23 cellular contexts compared by ENCODE assay signal in genomic region chr21:42475526-42476492, GRCh38. TPM values are rescaled to one million over a fixed set of nuclear protein-coding genes. Genes with fewer than 3 reads are reported as not detected.
DNase-seq lines count a peak whose midpoint lies in the region; ATAC-seq, FAIRE-seq and TF ChIP-seq lines count a peak whose summit lies in the region.
"Had no signal": no experiment of that assay in that cellular context is flagged by ENCODE, and none has a peak within 500 bp of the region (broad histone marks: within the 10 kb centered on the region; RNA-seq: fewer than 3 reads in every experiment).

No MANE protein-coding gene starts in this region.

- H3K4me3 ChIP-seq in OCI-LY3 (ENCODE audit: low read length) = no peak overlapping the region
- no peak overlapping the region for H3K4me3 ChIP-seq in GM12878
- H3K4me3 ChIP-seq: GM23248 had no signal

- H3K9me3 ChIP-seq in OCI-LY3 (ENCODE audit: insufficient read depth, low read length) = no peaks in the 10 kb centered on the region
- no peaks in the 10 kb centered on the region; the same call in 2 of the 3 replicates for H3K9me3 ChIP-seq in GM12878 (replicated peaks; ENCODE audit: control insufficient read depth, insufficient read depth, low read length)

- no peak for DNase-seq in GM12878 (ENCODE audit: low read depth, low spot score)
- peak; percentile 10 to 24 for DNase-seq in left colon
- DNase-seq in stimulated activated effector memory CD8-positive, alpha-beta T cell treated with anti-CD3 and anti-CD28 coated beads, Interleukin-12 subunit alpha, Interleukin-12 subunit beta, amount 100 ng/mL, for 72 hours (ENCODE audit: low spot score in 2 of 2) = no peak
- DNase-seq in OCI-M2 (lab: John Stamatoyannopoulos, UW; ENCODE audit: unreplicated experiment) = no peak
- no peak for DNase-seq in NOMO-1 treated with DMSO at 0.1 percent for 48 hours (lab: John Stamatoyannopoulos, UW; ENCODE audit: unreplicated experiment)
- DNase-seq: AML-193, DND-41, GM23248, Kasumi-1, MM.1S, NCI-H1105, NCI-H2081, NCI-H2171 treated with DMSO at 0.1 percent for 48 hours, NCI-H446, NCI-H69, RPMI8226, SIG-M5 had no signal

- H3K9ac ChIP-seq in OCI-LY3 (ENCODE audit: low read length) = no peak overlapping the region; the same call in 1 of the 2 replicates
- no peak overlapping the region; the same call in 1 of the 2 replicates for H3K9ac ChIP-seq in GM12878 (ENCODE audit: control insufficient read depth, insufficient read depth, low read length)
- H3K9ac ChIP-seq: GM23248 had no signal

- TF ChIP-seq POLR2A in GM12878 (IDR thresholded peaks at IDR 0.05; ENCODE audit: low read depth, low read length) = no peak

- H3K27ac ChIP-seq in OCI-LY3 (ENCODE audit: low read length) (no peak overlapping the region), GM12878 (ENCODE audit: control insufficient read depth, insufficient read depth) (no peak overlapping the region)
- H3K27ac ChIP-seq: GM23248 had no signal

- no peak overlapping the region for H3K4me3 Mint-ChIP-seq in stimulated activated effector memory CD8-positive, alpha-beta T cell treated with anti-CD3 and anti-CD28 coated beads, Interleukin-12 subunit alpha, Interleukin-12 subunit beta, amount 100 ng/mL, for 72 hours
- H3K4me3 Mint-ChIP-seq: CD14-positive monocyte had no signal

- WGBS in GM12878 (ENCODE audit: insufficient coverage, insufficient replicate concordance, low lambda C conversion rate, missing lambda C conversion rate) = 36% methylated on average over 22 of the region's 22 CpGs

- no peak for TF ChIP-seq RAD21 in GM12878 (IDR thresholded peaks at IDR 0.05; ENCODE audit: insufficient read depth, low read depth, low read length)

- H3K79me2 ChIP-seq in OCI-LY3 (ENCODE audit: low read length) (no peaks in the 10 kb centered on the region), GM12878 (ENCODE audit: control insufficient read depth, insufficient read depth, low read length) (no peaks in the 10 kb centered on the region)

- H3K4me1 ChIP-seq in OCI-LY3 (ENCODE audit: low read length) = peaks cover 85% of the 10 kb centered on the region
- H3K4me1 ChIP-seq in GM12878 (ENCODE audit: control insufficient read depth, insufficient read depth, low read length) = peaks cover 48% of the 10 kb centered on the region

- H3K27me3 ChIP-seq in OCI-LY3 (ENCODE audit: low read depth, low read length) (0 out of 2 replicates have a peak, but pooled peaks cover 4% of the 10 kb centered on the region), GM12878 (replicated peaks in 1 of 2; ENCODE audit: control insufficient read depth in 2 of 2, insufficient read depth in 2 of 2, low read length in 1 of 2) (no peaks in the 10 kb centered on the region)

- BruUV-seq in GM12878 (replicated peaks; lab: Mats Ljungman, UMichigan) = no TSS peak

- no peak for FAIRE-seq in GM12878 (lab: Jason Lieb, UNC)

- H2AFZ ChIP-seq in OCI-LY3 (ENCODE audit: low read depth, low read length) (no peak overlapping the region), GM12878 (ENCODE audit: control insufficient read depth, low read depth, low read length) (no peak overlapping the region)
- H2AFZ ChIP-seq: GM23248 had no signal

- no peak for TF ChIP-seq EP300 in GM12878 (IDR thresholded peaks at IDR 0.05; ENCODE audit: borderline replicate concordance in 1 of 2, control insufficient read depth in 1 of 2, low read depth in 2 of 2, low read length in 2 of 2)

- RAD21 ChIA-PET in GM12878 (lab: Charles Lee; ENCODE audit: unreplicated experiment) = interaction anchor here (0.5 to 7.1 kb wide), 12 partner anchors 8 to 832 kb away, joined by 3 to 58 read pairs (median 4); partner anchors contain the start of gene SLC37A1

- no peak for TF ChIP-seq CTCF in OCI-LY3 (IDR thresholded peaks at IDR 0.05; ENCODE audit: low read depth, low read length)
- TF ChIP-seq CTCF in GM12878 (IDR thresholded peaks at IDR 0.05 in 2 of 3, conservative IDR thresholded peaks at IDR 0.05 in 1 of 3; ENCODE audit: control insufficient read depth in 2 of 3, extremely low read depth in 1 of 3, insufficient read depth in 1 of 3, low read depth in 3 of 3, low read length in 3 of 3) = no peak

- POLR2A ChIA-PET in GM12878 (lab: Charles Lee) = interaction anchor here (0.6 kb wide), 1 partner anchor 512 kb away, joined by 3 read pairs; no protein-coding TSS in a partner anchor

- ATAC-seq in GM12878 (peak; percentile 11), left colon (no peak), GM21786 (IDR thresholded peaks at IDR 0.05; ENCODE audit: unreplicated experiment) (no peak), esophagus mucosa (no peak)
- ATAC-seq in stimulated activated effector memory CD8-positive, alpha-beta T cell treated with anti-CD3 and anti-CD28 coated beads, Interleukin-12 subunit alpha, Interleukin-12 subunit beta, amount 100 ng/mL, for 72 hours = peak; percentile 9
- ATAC-seq: HCT116, SK-N-SH treated with all-trans-retinoic acid at 6 μM for 48 hours had no signal

- no peaks in the 10 kb centered on the region for H3K36me3 Mint-ChIP-seq in stimulated activated effector memory CD8-positive, alpha-beta T cell treated with anti-CD3 and anti-CD28 coated beads, Interleukin-12 subunit alpha, Interleukin-12 subunit beta, amount 100 ng/mL, for 72 hours
- H3K36me3 Mint-ChIP-seq: CD14-positive monocyte had no signal

- peaks cover 8% of the 10 kb centered on the region for H3K4me1 Mint-ChIP-seq in stimulated activated effector memory CD8-positive, alpha-beta T cell treated with anti-CD3 and anti-CD28 coated beads, Interleukin-12 subunit alpha, Interleukin-12 subunit beta, amount 100 ng/mL, for 72 hours
- H3K4me1 Mint-ChIP-seq: CD14-positive monocyte had no signal

- no peaks in the 10 kb centered on the region for H3K36me3 ChIP-seq in OCI-LY3 (replicated peaks; ENCODE audit: low read depth, low read length)
- no peaks in the 10 kb centered on the region for H3K36me3 ChIP-seq in GM12878 (ENCODE audit: control insufficient read depth in 2 of 2, insufficient read depth in 2 of 2, low read length in 1 of 2)

- SMC1A ChIA-PET in GM12878 (lab: Charles Lee; ENCODE audit: uncharacterized antibody, unreplicated experiment) = interaction anchor here (0.8 to 5.2 kb wide), 8 partner anchors 8 to 60 kb away, joined by 3 to 57 read pairs (median 6); no protein-coding TSS in a partner anchor

- H3K27ac Mint-ChIP-seq in stimulated activated effector memory CD8-positive, alpha-beta T cell treated with anti-CD3 and anti-CD28 coated beads, Interleukin-12 subunit alpha, Interleukin-12 subunit beta, amount 100 ng/mL, for 72 hours = no peak overlapping the region

- in situ Hi-C loops in GM12878 (cut with MboI) = no loop called here

- H3K4me2 ChIP-seq in OCI-LY3 (ENCODE audit: low read length) = peak overlapping the region; percentile 83
- H3K4me2 ChIP-seq in GM12878 (ENCODE audit: control insufficient read depth, insufficient read depth) = peak overlapping the region; percentile 45; the same call in 1 of the 2 replicates

- CTCF ChIA-PET in GM12878 (lab: Yijun Ruan, JAX) = interaction anchor here (0.7 to 6.4 kb wide), 5 partner anchors 11 to 60 kb away, joined by 3 to 71 read pairs (median 5); no protein-coding TSS in a partner anchor

- intact Hi-C loops in GM12878 (cut with micrococcal nuclease; ENCODE audit: unreplicated experiment) (no loop called here), left colon (cut with DNase I, micrococcal nuclease) (no loop called here)

- H3K9me3 Mint-ChIP-seq in stimulated activated effector memory CD8-positive, alpha-beta T cell treated with anti-CD3 and anti-CD28 coated beads, Interleukin-12 subunit alpha, Interleukin-12 subunit beta, amount 100 ng/mL, for 72 hours = no peaks in the 10 kb centered on the region

- no peaks in the 10 kb centered on the region for H4K20me1 ChIP-seq in OCI-LY3 (ENCODE audit: insufficient read depth, low read length)
- no peaks in the 10 kb centered on the region for H4K20me1 ChIP-seq in GM12878 (ENCODE audit: control insufficient read depth, insufficient read depth)

RNA-seq across cellular contexts. Expression of gene RSPH1, which starts 20.2 kb away (rescaled TPM):
- 0.56 and 0.78 TPM in 2 replicates for total RNA-seq in GM12878 (2013; cell fraction: nucleolus; rRNA removed)
- total RNA-seq in GM12878 (2014; rRNA removed) (0.11 and 0.33 TPM in 2 replicates), GM12878 (2014; rRNA removed; fragmentation: Illumina TruSeq; extraction: Trizol) (0.27 and 0.37 TPM in 2 replicates), GM12878 (2021) (0.27 and 0.28 TPM in 2 replicates), left colon (1 to 10 TPM; 3.3 to 7.4 TPM), esophagus mucosa (0.24 TPM)
- 0.94 TPM for polyA plus RNA-seq in GM12878 (2011; ENCODE audit: low read depth)
- polyA plus RNA-seq in GM12878 (2011; rRNA removed) (0.38 and 0.59 TPM in 2 replicates), GM12878 (2014; fragmentation: Illumina TruSeq; extraction: Trizol) (0.37 and 0.67 TPM in 2 replicates), GM12878 (2014; fragmentation: Nextera tagmentation; extraction: Ambion mirVana) (under 1 TPM; 0.37 to 0.38 TPM), GM12878 (2014; rRNA removed) (0.19 and 0.81 TPM in 2 replicates), GM12878 (2016; fragmentation: Nextera tagmentation; extraction: Ambion mirVana) (1 to 10 TPM; 1.2 to 1.4 TPM)
- 0.10 and 0.21 TPM in 2 replicates for polyA plus RNA-seq in GM12878 (2011; cell fraction: cytosol; rRNA removed)
- 0.16 and 0.22 TPM in 2 replicates for polyA plus RNA-seq in GM12878 (2011; cell fraction: nucleus; rRNA removed)
- 0.79 and 1.1 TPM in 2 replicates for polyA plus RNA-seq in GM12878 (2012)
- polyA minus RNA-seq in GM12878 (2011; rRNA and poly(A)+ RNA removed) = 0.88 TPM in 1 of 2 replicates, not detected in the other
- polyA minus RNA-seq in GM12878 (2011; cell fraction: cytosol; rRNA and poly(A)+ RNA removed) = not detected in 2 replicates
- polyA minus RNA-seq in GM12878 (2011; cell fraction: nucleus; rRNA and poly(A)+ RNA removed) = not detected in 2 replicates
- polyA plus RNA-seq: CD14-positive monocyte, GM23248 had no signal

RNA-seq across cellular contexts. Expression of gene SLC37A1, which starts 37.8 kb away (rescaled TPM):
- total RNA-seq in GM12878 (2013; cell fraction: nucleolus; rRNA removed) = 129 and 143 TPM in 2 replicates
- total RNA-seq in GM12878 (2014; rRNA removed) (33.0 and 35.5 TPM in 2 replicates), GM12878 (2014; rRNA removed; fragmentation: Illumina TruSeq; extraction: Trizol) (19.2 and 19.7 TPM in 2 replicates), GM12878 (2021) (30.7 and 34.8 TPM in 2 replicates), left colon (100 to 1,000 TPM in 1 of 2 donors, 10 to 100 TPM in 1; 63.5 to 171 TPM), esophagus mucosa (13.9 TPM)
- 6.2 TPM for polyA plus RNA-seq in GM12878 (2011; ENCODE audit: low read depth)
- polyA plus RNA-seq in GM12878 (2011; rRNA removed) (17.7 and 23.3 TPM in 2 replicates), GM12878 (2014; fragmentation: Illumina TruSeq; extraction: Trizol) (12.0 and 18.4 TPM in 2 replicates), GM12878 (2014; fragmentation: Nextera tagmentation; extraction: Ambion mirVana) (1 to 10 TPM; 1.1 to 2.4 TPM), GM12878 (2014; rRNA removed) (25.4 and 26.5 TPM in 2 replicates), GM12878 (2016; fragmentation: Nextera tagmentation; extraction: Ambion mirVana) (10 to 100 TPM; 28.0 to 32.0 TPM)
- 20.2 and 24.6 TPM in 2 replicates for polyA plus RNA-seq in GM12878 (2011; cell fraction: cytosol; rRNA removed)
- polyA plus RNA-seq in GM12878 (2011; cell fraction: nucleus; rRNA removed) = 75.0 and 82.4 TPM in 2 replicates
- polyA plus RNA-seq in GM12878 (2012) = 17.7 and 18.5 TPM in 2 replicates
- 22.6 and 32.2 TPM in 2 replicates for polyA minus RNA-seq in GM12878 (2011; rRNA and poly(A)+ RNA removed)
- polyA minus RNA-seq in GM12878 (2011; cell fraction: cytosol; rRNA and poly(A)+ RNA removed) = 8.6 and 12.4 TPM in 2 replicates
- polyA minus RNA-seq in GM12878 (2011; cell fraction: nucleus; rRNA and poly(A)+ RNA removed) = 43.9 and 56.5 TPM in 2 replicates
- total RNA-seq: GM23248 had no signal
- polyA plus RNA-seq: GM23248 had no signal

Comparison
In these comparisons a context has a peak if more than half of its experiments do, and no peak if none do; other contexts are left out.
1. ATAC-seq: peak in GM12878 (single experiment) and stimulated activated effector memory CD8-positive, alpha-beta T cell treated with anti-CD3 and anti-CD28 coated beads, Interleukin-12 subunit alpha, Interleukin-12 subunit beta, amount 100 ng/mL, for 72 hours (single experiment); none in left colon (single experiment), GM21786 (single experiment) and esophagus mucosa (single experiment).
2. DNase-seq: peak in left colon (2 of 2); none in GM12878 (single experiment), stimulated activated effector memory CD8-positive, alpha-beta T cell treated with anti-CD3 and anti-CD28 coated beads, Interleukin-12 subunit alpha, Interleukin-12 subunit beta, amount 100 ng/mL, for 72 hours (0 of 2), OCI-M2 (single experiment) and NOMO-1 treated with DMSO at 0.1 percent for 48 hours (single experiment).